In the genomic region with DNA sequence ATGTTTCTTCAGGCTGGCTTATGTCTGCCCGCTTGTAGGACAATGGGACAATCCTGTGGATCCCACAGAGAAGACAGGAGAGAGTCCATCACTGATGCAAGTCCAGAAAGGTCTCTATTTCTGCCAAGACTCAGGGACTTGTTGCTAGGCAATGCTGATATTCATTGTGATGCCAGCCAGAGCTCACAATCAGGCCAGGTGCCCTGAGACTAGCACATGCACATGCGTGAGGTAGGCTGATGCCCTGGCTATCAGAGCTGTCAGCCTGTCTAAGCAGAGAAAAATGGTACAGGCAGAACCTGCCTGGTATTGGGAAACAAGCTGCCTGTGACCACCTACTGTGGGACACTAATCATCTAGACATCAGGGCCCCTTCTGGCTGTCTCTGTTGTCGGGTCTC, we compare ENCODE assay signal across 2 cellular contexts.
"Had no signal": no experiment of that assay in that cellular context is flagged by ENCODE, and none has a peak within 500 bp of the region (broad histone marks: within the 10 kb centered on the region; RNA-seq: fewer than 3 reads in every experiment).

No MANE protein-coding gene starts in this region.

- DNase-seq: IMR-90, KBM-7 had no signal
